36 cellular contexts compared by ENCODE assay signal in genomic region chr22:43637861-43638260, GRCh38.
"Had no signal": no experiment of that assay in that cellular context is flagged by ENCODE, and none has a peak within 500 bp of the region (broad histone marks: within the 10 kb centered on the region; RNA-seq: fewer than 3 reads in every experiment).

No MANE protein-coding gene starts in this region.

- H3K27me3 ChIP-seq: adrenal gland, ascending aorta, body of pancreas, brain microvascular endothelial cell, breast epithelium, cardiac muscle cell had no signal

- H3K9me3 ChIP-seq: adrenal gland had no signal

- H3K4me3 Mint-ChIP-seq: activated naive CD4-positive, alpha-beta T cell treated with anti-CD3 and anti-CD28 coated beads for 36 hours; activated naive CD4-positive, alpha-beta T cell treated with anti-CD3 and anti-CD28 coated beads, Interleukin-2, amount 10 ng/mL, durations not matched to agents 7 days and 5 days; activated naive CD4-positive, alpha-beta T cell treated with anti-CD3 and anti-CD28 coated beads, Interleukin-2, amount 50 U/mL, for 24 hours; activated naive CD8-positive, alpha-beta T cell; activated naive CD8-positive, alpha-beta T cell treated with anti-CD3 and anti-CD28 coated beads for 36 hours; activated naive CD8-positive, alpha-beta T cell treated with anti-CD3 and anti-CD28 coated beads, Interleukin-2, amount 10 ng/mL, durations not matched to agents 7 days and 5 days; activated naive CD8-positive, alpha-beta T cell treated with anti-CD3 and anti-CD28 coated beads, Interleukin-2, amount 50 U/mL, for 24 hours; activated T-cell treated with anti-CD3 and anti-CD28 coated beads, Interleukin-2, amount 50 U/mL, for 24 hours; activated T-cell treated with anti-CD3 and anti-CD28 coated beads, Interleukin-2, amount 50 U/mL, for 4 hours; activated T-cell treated with anti-CD3 and anti-CD28 coated beads, Interleukin-2, amount 50 U/mL, for 72 hours; activated T-helper 1 cell treated with anti-CD3 and anti-CD28 coated beads, Interleukin-12 subunit alpha, Interleukin-12 subunit beta, Interleukin-2, Interleukin-4 antibody, amounts not matched to agents 30 ng/mL and 10 ng/mL and 1 ng/mL, durations not matched to agents 14 hours and 24 hours and 36 hours; brain; central memory CD8-positive, alpha-beta T cell had no signal

- H3K4me3 ChIP-seq: adrenal gland, ascending aorta, body of pancreas, breast epithelium, cardiac muscle cell had no signal

- H3K4me1 Mint-ChIP-seq: activated naive CD4-positive, alpha-beta T cell treated with anti-CD3 and anti-CD28 coated beads, Interleukin-2, amount 10 ng/mL, durations not matched to agents 7 days and 5 days; activated naive CD4-positive, alpha-beta T cell treated with anti-CD3 and anti-CD28 coated beads, Interleukin-2, amount 50 U/mL, for 24 hours; activated naive CD8-positive, alpha-beta T cell treated with anti-CD3 and anti-CD28 coated beads for 36 hours; activated naive CD8-positive, alpha-beta T cell treated with anti-CD3 and anti-CD28 coated beads, Interleukin-2, amount 10 ng/mL, durations not matched to agents 7 days and 5 days; activated naive CD8-positive, alpha-beta T cell treated with anti-CD3 and anti-CD28 coated beads, Interleukin-2, amount 50 U/mL, for 24 hours; central memory CD8-positive, alpha-beta T cell had no signal

- DNase-seq: activated effector memory CD4-positive, alpha-beta T cell treated with anti-CD3 and anti-CD28 coated beads, Interleukin-2, amount 50 U/mL, for 16 hours; activated effector memory CD4-positive, alpha-beta T cell treated with Interleukin-2 at 50 U/mL for 16 hours; activated gamma-delta T cell treated with Interleukin-2 at 50 U/mL for 16 hours; activated naive CD4-positive, alpha-beta T cell; activated naive CD4-positive, alpha-beta T cell treated with anti-CD3 and anti-CD28 coated beads for 36 hours; activated naive CD4-positive, alpha-beta T cell treated with anti-CD3 and anti-CD28 coated beads, Interleukin-2, amount 10 ng/mL, durations not matched to agents 7 days and 5 days; activated naive CD4-positive, alpha-beta T cell treated with anti-CD3 and anti-CD28 coated beads, Interleukin-2, amount 50 U/mL, for 16 hours; activated naive CD4-positive, alpha-beta T cell treated with Interleukin-2 at 50 U/mL for 16 hours; activated naive CD8-positive, alpha-beta T cell treated with anti-CD3 and anti-CD28 coated beads for 36 hours; activated naive CD8-positive, alpha-beta T cell treated with anti-CD3 and anti-CD28 coated beads, Interleukin-2, amount 10 ng/mL, durations not matched to agents 7 days and 5 days; activated naive CD8-positive, alpha-beta T cell treated with anti-CD3 and anti-CD28 coated beads, Interleukin-2, amount 50 U/mL, for 24 hours; activated T-cell treated with anti-CD3 and anti-CD28 coated beads, Interleukin-2, amount 50 U/mL, for 1 hour; activated T-cell treated with anti-CD3 and anti-CD28 coated beads, Interleukin-2, amount 50 U/mL, for 24 hours; activated T-cell treated with anti-CD3 and anti-CD28 coated beads, Interleukin-2, amount 50 U/mL, for 4 hours; activated T-cell treated with anti-CD3 and anti-CD28 coated beads, Interleukin-2, amount 50 U/mL, for 48 hours; activated T-cell treated with anti-CD3 and anti-CD28 coated beads, Interleukin-2, amount 50 U/mL, for 72 hours; amniotic stem cell; amygdala; anterior cingulate cortex; aorta; body of pancreas; brain microvascular endothelial cell; caudate nucleus; central memory CD4-positive, alpha-beta T cell; cerebellar nuclear complex had no signal

- H3K27ac Mint-ChIP-seq: activated naive CD4-positive, alpha-beta T cell treated with anti-CD3 and anti-CD28 coated beads for 36 hours; activated naive CD4-positive, alpha-beta T cell treated with anti-CD3 and anti-CD28 coated beads, Interleukin-2, amount 10 ng/mL, durations not matched to agents 7 days and 5 days; activated naive CD4-positive, alpha-beta T cell treated with anti-CD3 and anti-CD28 coated beads, Interleukin-2, amount 50 U/mL, for 24 hours; activated naive CD4-positive, alpha-beta T cell treated with anti-CD3 and anti-CD28 coated beads, Interleukin-2, amount 50 U/mL, for 72 hours; activated naive CD8-positive, alpha-beta T cell; activated naive CD8-positive, alpha-beta T cell treated with anti-CD3 and anti-CD28 coated beads for 36 hours; activated naive CD8-positive, alpha-beta T cell treated with anti-CD3 and anti-CD28 coated beads, Interleukin-2, amount 10 ng/mL, durations not matched to agents 7 days and 5 days; activated naive CD8-positive, alpha-beta T cell treated with anti-CD3 and anti-CD28 coated beads, Interleukin-2, amount 50 U/mL, for 24 hours; activated T-cell treated with anti-CD3 and anti-CD28 coated beads, Interleukin-2, amount 50 U/mL, for 24 hours; activated T-cell treated with anti-CD3 and anti-CD28 coated beads, Interleukin-2, amount 50 U/mL, for 72 hours; activated T-helper 1 cell treated with anti-CD3 and anti-CD28 coated beads, Interleukin-12 subunit alpha, Interleukin-12 subunit beta, Interleukin-2, Interleukin-4 antibody, amounts not matched to agents 30 ng/mL and 10 ng/mL and 1 ng/mL, durations not matched to agents 14 hours and 24 hours and 36 hours; activated T-helper 2 cell treated with anti-CD3 and anti-CD28 coated beads, Interferon-gamma antibody, Interleukin-2, Interleukin-4, amounts not matched to agents 10 μg/mL and 5 μg/mL and 100 μg/mL, durations not matched to agents 14 hours and 24 hours and 36 hours had no signal

- ATAC-seq: activated naive CD4-positive, alpha-beta T cell treated with anti-CD3 and anti-CD28 coated beads, Interleukin-2, amount 50 U/mL, for 72 hours; activated naive CD8-positive, alpha-beta T cell treated with anti-CD3 and anti-CD28 coated beads, Interleukin-2, amount 50 U/mL, for 24 hours; activated T-cell treated with anti-CD3 and anti-CD28 coated beads, Interleukin-2, amount 50 U/mL, for 4 hours; activated T-cell treated with anti-CD3 and anti-CD28 coated beads, Interleukin-2, amount 50 U/mL, for 72 hours; body of pancreas had no signal

- H3K4me1 ChIP-seq: adrenal gland, ascending aorta, body of pancreas, breast epithelium had no signal

- H3K27ac ChIP-seq: adrenal gland, ascending aorta, body of pancreas, brain microvascular endothelial cell, breast epithelium, cardiac muscle cell had no signal

- H3K36me3 Mint-ChIP-seq: activated naive CD4-positive, alpha-beta T cell treated with anti-CD3 and anti-CD28 coated beads, Interleukin-2, amount 10 ng/mL, durations not matched to agents 7 days and 5 days; activated naive CD8-positive, alpha-beta T cell treated with anti-CD3 and anti-CD28 coated beads, Interleukin-2, amount 10 ng/mL, durations not matched to agents 7 days and 5 days had no signal

- H3K27me3 Mint-ChIP-seq: activated naive CD4-positive, alpha-beta T cell treated with anti-CD3 and anti-CD28 coated beads, Interleukin-2, amount 10 ng/mL, durations not matched to agents 7 days and 5 days; brain had no signal

- H3K36me3 ChIP-seq: adrenal gland, ascending aorta, brain microvascular endothelial cell, breast epithelium, cardiac muscle cell had no signal
